15 cellular contexts compared by ENCODE assay signal in genomic region chr5:124474821-124475220, GRCh38.
DNase-seq lines count a peak whose midpoint lies in the region; ATAC-seq and TF ChIP-seq lines count a peak whose summit lies in the region.
"Had no signal": no experiment of that assay in that cellular context is flagged by ENCODE, and none has a peak within 500 bp of the region (broad histone marks: within the 10 kb centered on the region; RNA-seq: fewer than 3 reads in every experiment).

No MANE protein-coding gene starts in this region.

- peaks cover 4% of the 10 kb centered on the region for H3K9me3 Mint-ChIP-seq in natural killer cell treated with Interleukin-12 subunit alpha and Interleukin-12 subunit beta and Interleukin-15 and Interleukin-18, amount 100 ng/mL, for 72 hours
- H3K9me3 Mint-ChIP-seq in naive thymus-derived CD8-positive, alpha-beta T cell, result peaks cover 0 to 3% (median 0%) of the 10 kb centered on the region in 9 donors
- H3K9me3 Mint-ChIP-seq: CD8-positive, alpha-beta T cell had no signal

- no peaks in the 10 kb centered on the region for H3K36me3 ChIP-seq in OCI-LY1 (ENCODE audit: insufficient read depth, low read length)
- H3K36me3 ChIP-seq: BLaER1, Peyer's patch had no signal

- peaks cover 20% of the 10 kb centered on the region for H3K4me1 ChIP-seq in OCI-LY1 (ENCODE audit: insufficient read depth, low read length, severe bottlenecking)
- H3K4me1 ChIP-seq: BLaER1, Peyer's patch had no signal

- no peaks in the 10 kb centered on the region for H3K9me3 ChIP-seq in OCI-LY1 (ENCODE audit: low read length)
- H3K9me3 ChIP-seq: BLaER1, Peyer's patch had no signal

- H3K27ac Mint-ChIP-seq in natural killer cell treated with Interleukin-12 subunit alpha and Interleukin-12 subunit beta and Interleukin-15 and Interleukin-18, amount 100 ng/mL, for 72 hours, result no peak overlapping the region
- H3K27ac Mint-ChIP-seq in naive thymus-derived CD8-positive, alpha-beta T cell, result no peak overlapping the region
- H3K27ac Mint-ChIP-seq: CD8-positive, alpha-beta T cell had no signal

- H3K9ac ChIP-seq in OCI-LY1 (ENCODE audit: low read length), result no peak overlapping the region
- H3K9ac ChIP-seq: BLaER1 had no signal

- no peaks in the 10 kb centered on the region for H3K36me3 Mint-ChIP-seq in natural killer cell treated with Interleukin-12 subunit alpha and Interleukin-12 subunit beta and Interleukin-15 and Interleukin-18, amount 100 ng/mL, for 72 hours
- no peaks in the 10 kb centered on the region for H3K36me3 Mint-ChIP-seq in naive thymus-derived CD8-positive, alpha-beta T cell
- H3K36me3 Mint-ChIP-seq: CD8-positive, alpha-beta T cell had no signal

- no peak overlapping the region for H3K27ac ChIP-seq in OCI-LY1 (ENCODE audit: low read depth, low read length, poor library complexity, severe bottlenecking)
- H3K27ac ChIP-seq: BLaER1, Peyer's patch had no signal

- H3K9me2 ChIP-seq in OCI-LY1 (ENCODE audit: low read depth, low read length), result no peaks in the 10 kb centered on the region

- H3K4me1 Mint-ChIP-seq in natural killer cell treated with Interleukin-12 subunit alpha and Interleukin-12 subunit beta and Interleukin-15 and Interleukin-18, amount 100 ng/mL, for 72 hours (ENCODE audit: low read depth in 2 of 2), result no peaks in the 10 kb centered on the region
- H3K4me1 Mint-ChIP-seq in naive thymus-derived CD8-positive, alpha-beta T cell, result no peaks in the 10 kb centered on the region

- no peak for TF ChIP-seq CTCF in OCI-LY1 (IDR thresholded peaks at IDR 0.05; ENCODE audit: low read length)

- H3F3A ChIP-seq in OCI-LY1 (ENCODE audit: insufficient read depth, low read length), result no peaks in the 10 kb centered on the region

- H3K4me2 ChIP-seq in OCI-LY1 (ENCODE audit: low read length), result peak overlapping the region; percentile 13; the same call in 1 of the 2 replicates
- H3K4me2 ChIP-seq: BLaER1 had no signal

- no peak overlapping the region for H3K4me3 ChIP-seq in OCI-LY1 (ENCODE audit: low read depth, low read length, poor library complexity, severe bottlenecking)
- H3K4me3 ChIP-seq: BLaER1, K562, Peyer's patch had no signal

- H3K27me3 ChIP-seq in OCI-LY1 (ENCODE audit: insufficient read depth, low read length), result no peaks in the 10 kb centered on the region
- H3K27me3 ChIP-seq: BLaER1, Peyer's patch had no signal

- H2AFZ ChIP-seq in OCI-LY1 (ENCODE audit: low read length), result peak overlapping the region; percentile 69; the same call in 1 of the 2 replicates

- POLR2A ChIA-PET in naive thymus-derived CD8-positive, alpha-beta T cell (lab: Charles Lee), result no interaction called here

- no peaks in the 10 kb centered on the region for H3K79me2 ChIP-seq in OCI-LY1 (ENCODE audit: insufficient read depth, low read length)

- no peaks in the 10 kb centered on the region for H3K27me3 Mint-ChIP-seq in natural killer cell treated with Interleukin-12 subunit alpha and Interleukin-12 subunit beta and Interleukin-15 and Interleukin-18, amount 100 ng/mL, for 72 hours
- peaks cover 0 to 2% (median 0%) of the 10 kb centered on the region in 5 donors for H3K27me3 Mint-ChIP-seq in naive thymus-derived CD8-positive, alpha-beta T cell

- no peaks in the 10 kb centered on the region for H4K20me1 ChIP-seq in OCI-LY1 (ENCODE audit: insufficient read depth, low read length)
- H4K20me1 ChIP-seq: BLaER1 had no signal

- DNase-seq in DMS53 treated with DMSO at 0.1 percent for 48 hours (lab: John Stamatoyannopoulos, UW; ENCODE audit: unreplicated experiment), result peak; percentile 37
- DNase-seq in fibroblast of peridontal ligament (ENCODE audit: extremely low read depth), result peak; percentile 96
- DNase-seq in stromal cell of bone marrow (ENCODE audit: low read depth), result peak; percentile 18
- no peak for DNase-seq in natural killer cell treated with Interleukin-12 subunit alpha and Interleukin-12 subunit beta and Interleukin-15 and Interleukin-18, amount 100 ng/mL, for 72 hours (ENCODE audit: low spot score)
- no peak for DNase-seq in naive thymus-derived CD8-positive, alpha-beta T cell
- DNase-seq in NCI-H2107 (lab: John Stamatoyannopoulos, UW), result no peak
- DNase-seq: CD8-positive, alpha-beta T cell; HCEC 1CT; NCI-H2029 treated with DMSO at 0.1 percent for 48 hours; NCI-H510A treated with DMSO at 0.1 percent for 48 hours; Peyer's patch; SHP77 had no signal

- ATAC-seq in natural killer cell treated with Interleukin-12 subunit alpha and Interleukin-12 subunit beta and Interleukin-15 and Interleukin-18, amount 100 ng/mL, for 72 hours, result no peak
- ATAC-seq in naive thymus-derived CD8-positive, alpha-beta T cell, result no peak
- ATAC-seq: CD8-positive, alpha-beta T cell; K562 had no signal

- no peak overlapping the region for H3K4me3 Mint-ChIP-seq in natural killer cell treated with Interleukin-12 subunit alpha and Interleukin-12 subunit beta and Interleukin-15 and Interleukin-18, amount 100 ng/mL, for 72 hours
- no peak overlapping the region for H3K4me3 Mint-ChIP-seq in naive thymus-derived CD8-positive, alpha-beta T cell
- H3K4me3 Mint-ChIP-seq: CD8-positive, alpha-beta T cell had no signal

Comparison
In these comparisons a context has a peak if more than half of its experiments do, and no peak if none do; other contexts are left out.
1. DNase-seq: peak in DMS53 treated with DMSO at 0.1 percent for 48 hours (single experiment), fibroblast of peridontal ligament (single experiment) and stromal cell of bone marrow (single experiment); none in natural killer cell treated with Interleukin-12 subunit alpha and Interleukin-12 subunit beta and Interleukin-15 and Interleukin-18, amount 100 ng/mL, for 72 hours (single experiment), naive thymus-derived CD8-positive, alpha-beta T cell (0 of 10) and NCI-H2107 (single experiment).